Comparison of ENCODE assay signal across 26 cellular contexts in genomic region chr7:101770466-101770865, GRCh38.
"Had no signal": no experiment of that assay in that cellular context is flagged by ENCODE, and none has a peak within 500 bp of the region (broad histone marks: within the 10 kb centered on the region; RNA-seq: fewer than 3 reads in every experiment).

No MANE protein-coding gene starts in this region.

- H3K4me3 ChIP-seq: lower lobe of right lung, ovary, right atrium auricular region, right lobe of liver, smooth muscle cell, stomach, testis, thyroid gland, transverse colon, upper lobe of left lung, vagina had no signal

- H3K36me3 Mint-ChIP-seq: naive B cell; natural killer cell; stimulated activated naive B cell treated with anti-CD40 and anti-IgM and Interleukin-4, amounts not matched to agents 10 μg/mL and 1 μg/mL and 100 μg/mL, for 72 hours had no signal

- H3K9me3 ChIP-seq: lower lobe of right lung, ovary, right atrium auricular region, right lobe of liver, stomach, testis, thyroid gland, transverse colon, upper lobe of left lung, vagina had no signal

- ATAC-seq: left cardiac atrium; left lobe of liver; lower lobe of right lung; natural killer cell; right lobe of liver; stimulated activated naive B cell treated with anti-CD40 and anti-IgM and Interleukin-4, amounts not matched to agents 10 μg/mL and 1 μg/mL and 100 μg/mL, for 72 hours; stimulated activated naive CD8-positive, alpha-beta T cell treated with anti-CD3 and anti-CD28 coated beads, Interleukin-15, Interleukin-2, amounts not matched to agents 100 U/mL and 50 U/mL, for 24 hours had no signal

- H3K9me3 Mint-ChIP-seq: naive B cell; natural killer cell; stimulated activated naive B cell treated with anti-CD40 and anti-IgM and Interleukin-4, amounts not matched to agents 10 μg/mL and 1 μg/mL and 100 μg/mL, for 72 hours had no signal

- FAIRE-seq: keratinocyte had no signal

- H3K36me3 ChIP-seq: lower lobe of right lung, ovary, right atrium auricular region, right lobe of liver, stomach, thyroid gland, transverse colon, upper lobe of left lung, vagina had no signal

- H3K4me1 Mint-ChIP-seq: naive B cell; natural killer cell; stimulated activated naive B cell treated with anti-CD40 and anti-IgM and Interleukin-4, amounts not matched to agents 10 μg/mL and 1 μg/mL and 100 μg/mL, for 72 hours had no signal

- H3K4me1 ChIP-seq: lower lobe of right lung, right atrium auricular region, right lobe of liver, stomach, testis, thyroid gland, transverse colon, upper lobe of left lung, vagina had no signal

- DNase-seq: kidney glomerular epithelial cell; left cardiac atrium; lower lobe of right lung; mammary epithelial cell; mesenchymal stem cell; naive B cell; natural killer cell; ovary; right lobe of liver; stimulated activated CD4-positive, alpha-beta T cell treated with anti-CD3 and anti-CD28 coated beads, Interleukin-1b, Interleukin-23, amount 100 ng/mL, for 48 hours; stimulated activated CD4-positive, alpha-beta T cell treated with anti-CD3 and anti-CD28 coated beads, Interleukin-2, amount 100 ng/mL, for 48 hours; stimulated activated CD4-positive, alpha-beta T cell treated with anti-CD3 and anti-CD28 coated beads, Interleukin-4, amount 100 ng/mL, for 4 hours; stimulated activated CD8-positive, alpha-beta memory T cell treated with anti-CD3 and anti-CD28 coated beads, Interleukin-4, amount 100 ng/mL, for 48 hours; stimulated activated naive B cell treated with anti-CD40 and anti-IgM and Interleukin-4, amounts not matched to agents 10 μg/mL and 1 μg/mL and 100 μg/mL, for 72 hours; stimulated activated naive CD8-positive, alpha-beta T cell treated with anti-CD3 and anti-CD28 coated beads, Interleukin-15, Interleukin-2, amounts not matched to agents 100 U/mL and 50 U/mL, for 24 hours; stomach; testis; thyroid gland; transverse colon; upper lobe of left lung had no signal

- H3K27ac ChIP-seq: lower lobe of right lung, ovary, right atrium auricular region, right lobe of liver, stomach, testis, thyroid gland, transverse colon, upper lobe of left lung, vagina had no signal

- H3K27me3 ChIP-seq: ovary, right atrium auricular region, right lobe of liver, testis, thyroid gland, upper lobe of left lung, vagina had no signal

- H3K27ac Mint-ChIP-seq: natural killer cell; progenitor cell of endocrine pancreas; stimulated activated naive B cell treated with anti-CD40 and anti-IgM and Interleukin-4, amounts not matched to agents 10 μg/mL and 1 μg/mL and 100 μg/mL, for 72 hours had no signal

- H3K4me3 Mint-ChIP-seq: natural killer cell; stimulated activated naive B cell treated with anti-CD40 and anti-IgM and Interleukin-4, amounts not matched to agents 10 μg/mL and 1 μg/mL and 100 μg/mL, for 72 hours had no signal

- H3K4me2 ChIP-seq: smooth muscle cell had no signal
